Comparison of ENCODE assay signal across 25 cellular contexts in genomic region chr7:124387056-124387455, GRCh38.
"Had no signal": no experiment of that assay in that cellular context is flagged by ENCODE, and none has a peak within 500 bp of the region (broad histone marks: within the 10 kb centered on the region; RNA-seq: fewer than 3 reads in every experiment).

No MANE protein-coding gene starts in this region.

- H3K4me1 Mint-ChIP-seq: activated B cell treated with CpG ODN at 0.5 μM for 24 hours; activated CD4-positive, alpha-beta memory T cell treated with anti-CD3 and anti-CD28 coated beads, Interleukin-2, amount 10 ng/mL, durations not matched to agents 7 days and 5 days; activated naive CD4-positive, alpha-beta T cell treated with anti-CD3 and anti-CD28 coated beads, Interleukin-2, amount 10 ng/mL, durations not matched to agents 7 days and 5 days; activated naive CD8-positive, alpha-beta T cell treated with anti-CD3 and anti-CD28 coated beads for 36 hours; activated T-helper 17 cell treated with anti-CD3 and anti-CD28 coated beads, Interleukin-2, amount 50 U/mL, for 72 hours; T-helper 17 cell had no signal

- H3K4me1 ChIP-seq: Peyer's patch, SJCRH30 had no signal

- H3K27me3 Mint-ChIP-seq: activated B cell treated with CpG ODN at 0.5 μM for 24 hours; activated CD4-positive, alpha-beta memory T cell treated with anti-CD3 and anti-CD28 coated beads, Interleukin-2, amount 10 ng/mL, durations not matched to agents 7 days and 5 days; activated naive CD4-positive, alpha-beta T cell treated with anti-CD3 and anti-CD28 coated beads, Interleukin-2, amount 10 ng/mL, durations not matched to agents 7 days and 5 days; activated naive CD8-positive, alpha-beta T cell treated with anti-CD3 and anti-CD28 coated beads for 36 hours; activated T-helper 17 cell treated with anti-CD3 and anti-CD28 coated beads, Interleukin-2, amount 50 U/mL, for 72 hours; IgD-negative memory B cell; T-helper 17 cell had no signal

- H3K36me3 Mint-ChIP-seq: activated naive CD4-positive, alpha-beta T cell treated with anti-CD3 and anti-CD28 coated beads, Interleukin-2, amount 10 ng/mL, durations not matched to agents 7 days and 5 days; activated naive CD8-positive, alpha-beta T cell treated with anti-CD3 and anti-CD28 coated beads for 36 hours; IgD-negative memory B cell had no signal

- H3K4me3 ChIP-seq: cardiac muscle cell, Peyer's patch, SJCRH30 had no signal

- H3K27me3 ChIP-seq: brain microvascular endothelial cell, cardiac muscle cell, Peyer's patch, SJCRH30 had no signal

- H3K36me3 ChIP-seq: brain microvascular endothelial cell, cardiac muscle cell, Peyer's patch, SJCRH30 had no signal

- ATAC-seq: activated T-helper 17 cell treated with anti-CD3 and anti-CD28 coated beads, Interleukin-2, amount 50 U/mL, for 72 hours; T-helper 17 cell had no signal

- H3K9me3 ChIP-seq: Peyer's patch, SJCRH30 had no signal

- H3K27ac Mint-ChIP-seq: activated B cell treated with CpG ODN at 0.5 μM for 24 hours; activated CD4-positive, alpha-beta memory T cell treated with anti-CD3 and anti-CD28 coated beads, Interleukin-2, amount 10 ng/mL, durations not matched to agents 7 days and 5 days; activated naive CD4-positive, alpha-beta T cell treated with anti-CD3 and anti-CD28 coated beads, Interleukin-2, amount 10 ng/mL, durations not matched to agents 7 days and 5 days; activated naive CD8-positive, alpha-beta T cell treated with anti-CD3 and anti-CD28 coated beads for 36 hours; activated T-helper 17 cell treated with anti-CD3 and anti-CD28 coated beads, Interleukin-2, amount 50 U/mL, for 72 hours; IgD-negative memory B cell; T-helper 17 cell had no signal

- H3K9me3 Mint-ChIP-seq: activated naive CD4-positive, alpha-beta T cell treated with anti-CD3 and anti-CD28 coated beads, Interleukin-2, amount 10 ng/mL, durations not matched to agents 7 days and 5 days; activated naive CD8-positive, alpha-beta T cell treated with anti-CD3 and anti-CD28 coated beads for 36 hours had no signal

- DNase-seq: activated B cell treated with CpG ODN at 0.5 μM for 24 hours; activated CD4-positive, alpha-beta memory T cell treated with anti-CD3 and anti-CD28 coated beads, Interleukin-2, amount 10 ng/mL, durations not matched to agents 7 days and 5 days; activated CD4-positive, alpha-beta T cell treated with anti-CD3 and anti-CD28 coated beads, Interleukin-2, amount 50 U/mL, for 1 hour; activated gamma-delta T cell; activated naive CD4-positive, alpha-beta T cell treated with anti-CD3 and anti-CD28 coated beads, Interleukin-2, amount 10 ng/mL, durations not matched to agents 7 days and 5 days; activated naive CD8-positive, alpha-beta T cell treated with anti-CD3 and anti-CD28 coated beads for 36 hours; activated T-cell treated with anti-CD3 and anti-CD28 coated beads for 4 hours; activated T-cell treated with anti-CD3 and anti-CD28 coated beads, Interleukin-2, amount 50 U/mL, for 48 hours; brain microvascular endothelial cell; KG1; NCI-H1092; NCI-H1436; NCI-H187 treated with DMSO at 0.1 percent for 48 hours; NCI-H2081 treated with DMSO at 0.1 percent for 48 hours; NCI-H2171 treated with DMSO at 0.1 percent for 48 hours; NCI-H226; NCI-H526; Peyer's patch; Right ventricle myocardium superior; SJCRH30; T-helper 17 cell; T-helper 9 cell had no signal

- H3K4me3 Mint-ChIP-seq: activated B cell treated with CpG ODN at 0.5 μM for 24 hours; activated CD4-positive, alpha-beta memory T cell treated with anti-CD3 and anti-CD28 coated beads, Interleukin-2, amount 10 ng/mL, durations not matched to agents 7 days and 5 days; activated naive CD4-positive, alpha-beta T cell treated with anti-CD3 and anti-CD28 coated beads, Interleukin-2, amount 10 ng/mL, durations not matched to agents 7 days and 5 days; activated naive CD8-positive, alpha-beta T cell treated with anti-CD3 and anti-CD28 coated beads for 36 hours; activated T-helper 17 cell treated with anti-CD3 and anti-CD28 coated beads, Interleukin-2, amount 50 U/mL, for 72 hours; IgD-negative memory B cell; T-helper 17 cell had no signal
